1 cellular context compared by ENCODE assay signal in the genomic region with DNA sequence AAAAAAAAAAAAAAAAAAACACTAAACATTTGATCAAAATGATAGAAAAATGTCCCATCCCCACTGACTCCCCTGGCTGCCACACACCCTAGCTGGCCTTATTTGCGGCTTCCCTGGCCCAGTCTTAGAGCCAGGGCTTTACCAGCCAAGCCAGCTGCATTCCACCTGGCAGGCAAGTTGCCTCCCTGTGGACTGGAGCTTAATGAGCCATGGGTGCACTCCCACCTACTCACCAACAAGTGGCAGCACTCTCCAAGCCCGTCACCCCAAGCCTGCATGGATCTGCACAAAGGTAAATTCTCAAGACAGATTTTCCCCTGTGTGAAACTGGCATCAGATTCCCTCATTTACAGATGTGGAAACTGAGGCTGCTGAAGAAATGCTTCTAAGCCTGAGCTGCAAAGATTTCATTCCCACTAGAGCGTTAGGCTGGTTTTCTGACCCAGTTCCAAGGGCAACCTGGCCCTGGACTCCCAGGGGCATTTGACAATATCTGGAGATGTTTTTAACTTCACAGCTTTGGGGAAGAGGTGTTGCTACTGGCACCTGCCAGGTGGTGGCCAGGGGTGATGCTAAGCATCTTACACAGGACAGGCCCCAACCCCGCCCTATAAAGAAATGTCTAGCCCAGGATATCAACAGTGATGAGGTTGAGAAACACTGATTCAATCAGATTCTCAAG.
TF ChIP-seq lines count a peak whose summit lies in the region.

No MANE protein-coding gene starts in this region.

TF ChIP-seq in IMR-90, 13 proteins besides CTCF, POLR2A, EP300 and RAD21 (continued from another document):
- TF ChIP-seq USF2 (IDR thresholded peaks at IDR 0.05; ENCODE audit: low read depth, low read length) (no peak), NFE2L2 (IDR thresholded peaks at IDR 0.05; ENCODE audit: low read depth, low read length) (no peak), SMC3 (IDR thresholded peaks at IDR 0.05; ENCODE audit: low read depth, low read length) (0 out of 2 replicates have a peak, but pooled peaks have one; percentile 24), MAZ (IDR thresholded peaks at IDR 0.05; ENCODE audit: borderline replicate concordance, low read depth, low read length) (no peak), BHLHE40 (IDR thresholded peaks at IDR 0.05; ENCODE audit: low read depth, low read length) (no peak), MAFK (IDR thresholded peaks at IDR 0.05; ENCODE audit: low read depth, low read length) (no peak), MXI1 (IDR thresholded peaks at IDR 0.05; ENCODE audit: borderline replicate concordance, low read depth, low read length) (no peak)
